20 cellular contexts compared by ENCODE assay signal in the genomic region with DNA sequence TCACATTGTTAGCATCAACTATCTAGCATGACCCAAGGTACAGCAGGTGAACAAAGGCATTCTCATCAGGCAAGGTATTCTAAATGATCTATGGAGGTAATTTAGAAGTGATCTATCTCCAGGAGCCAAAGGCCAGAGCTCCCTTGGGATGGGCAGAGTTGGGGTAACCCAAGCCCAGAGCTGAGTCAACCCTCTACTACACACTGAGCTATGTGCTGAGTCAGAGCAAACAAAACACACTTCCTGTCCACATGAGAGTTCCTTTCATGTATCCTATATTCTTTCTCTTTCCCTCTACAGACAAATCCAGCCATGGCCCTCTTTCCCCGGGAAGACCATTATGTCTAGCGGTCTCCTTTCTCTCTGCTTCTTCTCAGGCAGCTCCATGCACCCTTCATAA.
DNase-seq lines count a peak whose midpoint lies in the region; ATAC-seq, FAIRE-seq and TF ChIP-seq lines count a peak whose summit lies in the region.
"Had no signal": no experiment of that assay in that cellular context is flagged by ENCODE, and none has a peak within 500 bp of the region (broad histone marks: within the 10 kb centered on the region; RNA-seq: fewer than 3 reads in every experiment).

No MANE protein-coding gene starts in this region.

- DNase-seq in DND-41 = no peak
- peak; percentile 62 for DNase-seq in bronchial epithelial cell (ENCODE audit: low read depth)
- DNase-seq in NCI-H748 (lab: John Stamatoyannopoulos, UW; ENCODE audit: unreplicated experiment) = no peak
- DNase-seq in NCI-H187 (lab: John Stamatoyannopoulos, UW) = no peak
- DNase-seq: activated T-cell treated with anti-CD3 and anti-CD28 coated beads, Interleukin-2, amount 50 U/mL, for 72 hours; CD8-positive, alpha-beta memory T cell; cerebellar nuclear complex; erythroblast; gastrocnemius medialis; Karpas-422; NCI-H1105 treated with DMSO at 0.1 percent for 48 hours; NCI-H2107; nucleus accumbens; stimulated activated CD4-positive, alpha-beta T cell treated with anti-CD3 and anti-CD28 coated beads, Interleukin-4, amount 100 ng/mL, for 4 hours; upper lobe of right lung had no signal

- H4K20me1 ChIP-seq in DND-41 (ENCODE audit: insufficient read depth, low read length) (no peaks in the 10 kb centered on the region), KMS-11 (ENCODE audit: insufficient read depth) (no peaks in the 10 kb centered on the region)

- H3K36me3 ChIP-seq in DND-41 (ENCODE audit: insufficient read depth, low read length) (no peaks in the 10 kb centered on the region), KMS-11 (ENCODE audit: insufficient read depth) (no peaks in the 10 kb centered on the region), bronchial epithelial cell (ENCODE audit: control insufficient read depth, insufficient read depth, low read length) (no peaks in the 10 kb centered on the region)
- H3K36me3 ChIP-seq: gastrocnemius medialis, upper lobe of right lung had no signal

- H3K4me3 ChIP-seq in DND-41 (ENCODE audit: low read depth in 1 of 2, low read length in 2 of 2) = no peak overlapping the region
- H3K4me3 ChIP-seq in KMS-11 (IDR thresholded peaks at IDR 0.05; ENCODE audit: insufficient read depth, low read depth, low read length) = no peak overlapping the region
- H3K4me3 ChIP-seq in bronchial epithelial cell (ENCODE audit: low read depth, low read length) = no peak overlapping the region
- H3K4me3 ChIP-seq: gastrocnemius medialis, upper lobe of right lung had no signal

- no peak overlapping the region for H3K27ac ChIP-seq in DND-41 (ENCODE audit: low read length)
- H3K27ac ChIP-seq in KMS-11 = no peak overlapping the region
- H3K27ac ChIP-seq: gastrocnemius medialis, upper lobe of right lung had no signal

- H3K4me2 ChIP-seq in DND-41 (ENCODE audit: insufficient read depth, low read length) (no peak overlapping the region), KMS-11 (peak overlapping the region; percentile 7; the same call in 1 of the 2 replicates)

- no peaks in the 10 kb centered on the region for H3K9me3 ChIP-seq in DND-41 (ENCODE audit: insufficient read depth, low read length, severe bottlenecking)
- H3K9me3 ChIP-seq: gastrocnemius medialis, upper lobe of right lung had no signal

- H3K9ac ChIP-seq in DND-41 (ENCODE audit: low read depth, low read length) = no peak overlapping the region
- no peak overlapping the region for H3K9ac ChIP-seq in KMS-11

- H3K79me2 ChIP-seq in DND-41 (ENCODE audit: insufficient read depth, low read length) (no peaks in the 10 kb centered on the region), KMS-11 (ENCODE audit: insufficient read depth, low read depth) (no peaks in the 10 kb centered on the region)

- H2AFZ ChIP-seq in DND-41 (ENCODE audit: low read depth, low read length) (no peak overlapping the region), KMS-11 (ENCODE audit: low read depth) (no peak overlapping the region)

- H3K4me1 ChIP-seq in DND-41 (ENCODE audit: insufficient read depth, low read length) (no peaks in the 10 kb centered on the region), KMS-11 (ENCODE audit: low read depth, poor library complexity, severe bottlenecking) (peaks cover 38% of the 10 kb centered on the region)
- H3K4me1 ChIP-seq: upper lobe of right lung had no signal

- H3K27me3 ChIP-seq in DND-41 (ENCODE audit: insufficient read depth, low read length, poor library complexity) (peaks cover 9% of the 10 kb centered on the region), KMS-11 (ENCODE audit: insufficient read depth, low read depth) (no peaks in the 10 kb centered on the region), bronchial epithelial cell (ENCODE audit: control insufficient read depth, insufficient read depth, low read length) (no peaks in the 10 kb centered on the region)
- H3K27me3 ChIP-seq: gastrocnemius medialis, upper lobe of right lung had no signal

- FAIRE-seq in bronchial epithelial cell (lab: Jason Lieb, UNC) = no peak
- FAIRE-seq: astrocyte had no signal

- TF ChIP-seq CTCF in DND-41 (IDR thresholded peaks at IDR 0.05; ENCODE audit: borderline replicate concordance, extremely low read depth, low read length, poor library complexity, severe bottlenecking) (no peak), KMS-11 (conservative IDR thresholded peaks at IDR 0.05; ENCODE audit: low read depth, low read length) (no peak), bronchial epithelial cell (IDR thresholded peaks at IDR 0.05; ENCODE audit: insufficient read depth, low read length, severe bottlenecking) (no peak)

- ATAC-seq in DND-41 (ENCODE audit: insufficient read depth, low read depth) (0 out of 3 replicates have a peak, but pooled peaks have one; percentile 40), GM18502 (IDR thresholded peaks at IDR 0.05; ENCODE audit: poor library complexity, unreplicated experiment) (peak; percentile 45), GM19467 (IDR thresholded peaks at IDR 0.05; ENCODE audit: unreplicated experiment) (no peak), GM21717 (IDR thresholded peaks at IDR 0.05; ENCODE audit: unreplicated experiment) (no peak)
- ATAC-seq: gastrocnemius medialis, upper lobe of right lung had no signal

Comparison
In these comparisons a context has a peak if more than half of its experiments do, and no peak if none do; other contexts are left out.
1. ATAC-seq: peak in DND-41 (single experiment) and GM18502 (single experiment); none in GM19467 (single experiment) and GM21717 (single experiment).